Comparison of ENCODE assay signal across 1 cellular context in the genomic region with DNA sequence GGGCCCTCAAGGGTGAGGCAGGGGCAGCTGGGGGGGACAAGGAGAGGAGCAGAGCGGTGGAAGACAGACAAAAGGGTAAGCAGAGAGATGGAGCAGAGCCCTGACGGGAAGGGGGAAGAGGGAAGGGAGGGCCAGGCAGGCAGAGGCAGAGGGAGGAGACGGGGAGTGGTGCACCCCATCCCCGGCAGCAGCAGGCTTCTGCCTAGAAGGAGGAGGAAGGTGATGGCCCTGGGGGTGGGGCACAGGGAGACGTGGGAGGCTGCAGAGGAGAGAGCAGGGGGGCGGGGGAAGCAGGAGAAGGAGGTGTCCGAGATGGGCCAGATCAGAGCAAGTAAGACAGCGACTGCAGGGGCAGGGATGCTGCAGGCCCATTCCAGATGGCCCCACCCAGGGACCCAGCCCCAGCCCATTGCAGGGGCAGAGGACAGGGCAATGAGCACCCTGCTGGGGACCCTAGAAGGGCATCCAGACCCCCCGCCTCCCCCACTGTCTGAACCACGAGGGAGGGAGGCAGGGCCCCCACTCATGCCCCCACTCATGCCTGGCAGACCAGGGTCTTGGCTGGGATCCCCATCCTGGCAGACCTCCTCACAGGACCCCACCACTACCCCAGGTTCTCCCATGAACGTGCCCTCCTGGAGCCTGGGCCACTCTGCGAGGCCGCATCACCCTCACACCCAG.
TF ChIP-seq lines count a peak whose summit lies in the region.

No MANE protein-coding gene starts in this region.

TF ChIP-seq in HEK293, 187 proteins besides CTCF, POLR2A, EP300 and RAD21 (continued from another document):
- TF ChIP-seq, protein P1, sequence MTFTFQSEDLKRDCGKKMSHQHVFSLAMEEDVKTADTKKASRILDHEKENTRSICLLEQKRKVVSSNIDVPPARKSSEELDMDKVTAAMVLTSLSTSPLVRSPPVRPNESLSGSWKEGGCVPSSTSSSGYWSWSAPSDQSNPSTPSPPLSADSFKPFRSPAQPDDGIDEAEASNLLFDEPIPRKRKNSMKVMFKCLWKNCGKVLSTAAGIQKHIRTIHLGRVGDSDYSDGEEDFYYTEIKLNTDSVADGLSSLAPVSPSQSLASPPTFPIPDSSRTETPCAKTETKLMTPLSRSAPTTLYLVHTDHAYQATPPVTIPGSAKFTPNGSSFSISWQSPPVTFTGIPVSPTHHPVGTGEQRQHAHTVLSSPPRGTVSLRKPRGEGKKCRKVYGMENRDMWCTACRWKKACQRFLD (tag by site-specific recombination; IDR thresholded peaks at IDR 0.05): no peak
- TF ChIP-seq, protein P2, sequence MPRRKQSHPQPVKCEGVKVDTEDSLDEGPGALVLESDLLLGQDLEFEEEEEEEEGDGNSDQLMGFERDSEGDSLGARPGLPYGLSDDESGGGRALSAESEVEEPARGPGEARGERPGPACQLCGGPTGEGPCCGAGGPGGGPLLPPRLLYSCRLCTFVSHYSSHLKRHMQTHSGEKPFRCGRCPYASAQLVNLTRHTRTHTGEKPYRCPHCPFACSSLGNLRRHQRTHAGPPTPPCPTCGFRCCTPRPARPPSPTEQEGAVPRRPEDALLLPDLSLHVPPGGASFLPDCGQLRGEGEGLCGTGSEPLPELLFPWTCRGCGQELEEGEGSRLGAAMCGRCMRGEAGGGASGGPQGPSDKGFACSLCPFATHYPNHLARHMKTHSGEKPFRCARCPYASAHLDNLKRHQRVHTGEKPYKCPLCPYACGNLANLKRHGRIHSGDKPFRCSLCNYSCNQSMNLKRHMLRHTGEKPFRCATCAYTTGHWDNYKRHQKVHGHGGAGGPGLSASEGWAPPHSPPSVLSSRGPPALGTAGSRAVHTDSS (tag by site-specific recombination; IDR thresholded peaks at IDR 0.05): no peak
- TF ChIP-seq GLIS2 (tag by site-specific recombination; IDR thresholded peaks at IDR 0.05) (peak; percentile 63; the same call in 1 of the 2 replicates), ZNF747 (tag by site-specific recombination; IDR thresholded peaks at IDR 0.05) (no peak), ZSCAN16 (tag by site-specific recombination; IDR thresholded peaks at IDR 0.05) (no peak), KLF1 (tag by site-specific recombination; IDR thresholded peaks at IDR 0.05) (peak; percentile 82), ZNF529 (tag by site-specific recombination; IDR thresholded peaks at IDR 0.05; ENCODE audit: insufficient replicate concordance) (no peak), ZNF600 (tag by site-specific recombination; IDR thresholded peaks at IDR 0.05) (no peak), ZNF791 (tag by site-specific recombination; IDR thresholded peaks at IDR 0.05) (no peak), ZNF112 (tag by site-specific recombination; IDR thresholded peaks at IDR 0.05) (no peak), YY1 (tag by site-specific recombination; IDR thresholded peaks at IDR 0.05) (no peak), ZNF768 (tag by site-specific recombination; IDR thresholded peaks at IDR 0.05) (no peak), OVOL3 (tag by site-specific recombination; IDR thresholded peaks at IDR 0.05) (no peak), ZNF391 (tag by site-specific recombination; IDR thresholded peaks at IDR 0.05; ENCODE audit: borderline replicate concordance, low read depth) (no peak), ZNF571 (tag by site-specific recombination; IDR thresholded peaks at IDR 0.05) (no peak), ZFHX2 (tag by site-specific recombination; conservative IDR thresholded peaks at IDR 0.05) (peak; percentile 65), ZNF174 (tag by site-specific recombination; IDR thresholded peaks at IDR 0.05) (no peak), ZNF354C (tag by site-specific recombination; IDR thresholded peaks at IDR 0.05; ENCODE audit: borderline replicate concordance, low read depth) (no peak), WT1 (tag by site-specific recombination; IDR thresholded peaks at IDR 0.05) (0 out of 2 replicates have a peak, but pooled peaks have one; percentile 20), ZNF660 (tag by site-specific recombination; IDR thresholded peaks at IDR 0.05) (no peak), ZNF335 (tag by site-specific recombination; conservative IDR thresholded peaks at IDR 0.05) (no peak), ZNF670 (tag by site-specific recombination; IDR thresholded peaks at IDR 0.05; ENCODE audit: low read depth) (no peak)
- TF ChIP-seq, protein P3, sequence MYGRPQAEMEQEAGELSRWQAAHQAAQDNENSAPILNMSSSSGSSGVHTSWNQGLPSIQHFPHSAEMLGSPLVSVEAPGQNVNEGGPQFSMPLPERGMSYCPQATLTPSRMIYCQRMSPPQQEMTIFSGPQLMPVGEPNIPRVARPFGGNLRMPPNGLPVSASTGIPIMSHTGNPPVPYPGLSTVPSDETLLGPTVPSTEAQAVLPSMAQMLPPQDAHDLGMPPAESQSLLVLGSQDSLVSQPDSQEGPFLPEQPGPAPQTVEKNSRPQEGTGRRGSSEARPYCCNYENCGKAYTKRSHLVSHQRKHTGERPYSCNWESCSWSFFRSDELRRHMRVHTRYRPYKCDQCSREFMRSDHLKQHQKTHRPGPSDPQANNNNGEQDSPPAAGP (tag by site-specific recombination; IDR thresholded peaks at IDR 0.05): 0 out of 2 replicates have a peak, but pooled peaks have one; percentile 65
- TF ChIP-seq, protein P4, sequence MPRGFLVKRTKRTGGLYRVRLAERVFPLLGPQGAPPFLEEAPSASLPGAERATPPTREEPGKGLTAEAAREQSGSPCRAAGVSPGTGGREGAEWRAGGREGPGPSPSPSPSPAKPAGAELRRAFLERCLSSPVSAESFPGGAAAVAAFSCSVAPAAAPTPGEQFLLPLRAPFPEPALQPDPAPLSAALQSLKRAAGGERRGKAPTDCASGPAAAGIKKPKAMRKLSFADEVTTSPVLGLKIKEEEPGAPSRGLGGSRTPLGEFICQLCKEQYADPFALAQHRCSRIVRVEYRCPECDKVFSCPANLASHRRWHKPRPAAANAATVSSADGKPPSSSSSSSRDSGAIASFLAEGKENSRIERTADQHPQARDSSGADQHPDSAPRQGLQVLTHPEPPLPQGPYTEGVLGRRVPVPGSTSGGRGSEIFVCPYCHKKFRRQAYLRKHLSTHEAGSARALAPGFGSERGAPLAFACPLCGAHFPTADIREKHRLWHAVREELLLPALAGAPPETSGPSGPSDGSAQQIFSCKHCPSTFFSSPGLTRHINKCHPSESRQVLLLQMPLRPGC (tag by site-specific recombination; IDR thresholded peaks at IDR 0.05): no peak
- TF ChIP-seq, protein P5, sequence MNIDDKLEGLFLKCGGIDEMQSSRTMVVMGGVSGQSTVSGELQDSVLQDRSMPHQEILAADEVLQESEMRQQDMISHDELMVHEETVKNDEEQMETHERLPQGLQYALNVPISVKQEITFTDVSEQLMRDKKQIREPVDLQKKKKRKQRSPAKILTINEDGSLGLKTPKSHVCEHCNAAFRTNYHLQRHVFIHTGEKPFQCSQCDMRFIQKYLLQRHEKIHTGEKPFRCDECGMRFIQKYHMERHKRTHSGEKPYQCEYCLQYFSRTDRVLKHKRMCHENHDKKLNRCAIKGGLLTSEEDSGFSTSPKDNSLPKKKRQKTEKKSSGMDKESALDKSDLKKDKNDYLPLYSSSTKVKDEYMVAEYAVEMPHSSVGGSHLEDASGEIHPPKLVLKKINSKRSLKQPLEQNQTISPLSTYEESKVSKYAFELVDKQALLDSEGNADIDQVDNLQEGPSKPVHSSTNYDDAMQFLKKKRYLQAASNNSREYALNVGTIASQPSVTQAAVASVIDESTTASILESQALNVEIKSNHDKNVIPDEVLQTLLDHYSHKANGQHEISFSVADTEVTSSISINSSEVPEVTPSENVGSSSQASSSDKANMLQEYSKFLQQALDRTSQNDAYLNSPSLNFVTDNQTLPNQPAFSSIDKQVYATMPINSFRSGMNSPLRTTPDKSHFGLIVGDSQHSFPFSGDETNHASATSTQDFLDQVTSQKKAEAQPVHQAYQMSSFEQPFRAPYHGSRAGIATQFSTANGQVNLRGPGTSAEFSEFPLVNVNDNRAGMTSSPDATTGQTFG (tag by site-specific recombination; IDR thresholded peaks at IDR 0.05; ENCODE audit: borderline replicate concordance): no peak
